ENCODE assay signal across 9 cellular contexts in the genomic region with DNA sequence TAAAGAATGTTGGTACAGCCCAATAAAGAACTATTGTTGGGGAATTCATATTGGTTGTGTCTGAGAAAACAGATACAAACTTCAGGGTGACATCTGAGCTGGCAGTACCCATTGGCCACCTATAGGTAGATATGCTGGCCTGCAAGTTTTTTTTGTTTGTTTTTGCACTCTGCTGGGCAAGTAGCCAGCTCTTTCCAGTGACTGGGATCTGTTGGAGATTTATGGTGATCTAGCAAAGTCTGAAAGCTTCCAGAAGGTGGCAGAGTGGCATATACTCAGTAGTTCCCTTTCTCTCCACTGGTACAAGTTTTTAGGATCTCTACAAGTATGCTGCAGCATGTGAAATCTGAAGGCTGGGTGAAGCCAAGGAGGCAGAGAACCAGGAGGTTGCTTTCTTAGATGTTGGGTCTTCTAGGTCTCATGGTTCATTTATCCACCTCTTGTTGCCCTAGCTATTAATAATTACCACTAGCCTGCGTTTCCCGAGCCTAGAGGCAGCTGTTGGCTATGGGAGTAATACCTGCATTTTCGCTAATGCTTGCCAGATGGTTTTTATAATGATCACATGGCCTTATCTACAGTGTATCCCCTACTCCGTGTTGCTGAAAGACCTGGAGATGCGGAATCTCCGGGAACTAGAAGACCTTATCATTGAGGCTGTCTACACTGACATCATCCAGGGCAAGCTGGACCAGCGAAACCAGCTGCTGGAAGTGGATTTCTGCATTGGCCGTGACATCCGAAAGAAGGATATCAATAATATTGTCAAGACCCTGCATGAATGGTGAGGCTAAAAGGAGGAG. TPM values are rescaled to one million over a fixed set of nuclear protein-coding genes. Genes with fewer than 3 reads are reported as not detected.
A peak's percentile ranks its signal among the peaks of the same experiment; 100 is the strongest.
DNase-seq lines count a peak whose midpoint lies in the region; TF ChIP-seq lines count a peak whose summit lies in the region.
"Had no signal": no experiment of that assay in that cellular context is flagged by ENCODE, and none has a peak within 500 bp of the region (broad histone marks: within the 10 kb centered on the region; RNA-seq: fewer than 3 reads in every experiment).

No MANE protein-coding gene starts in this region.

- H3K4me1 Mint-ChIP-seq in progenitor cell of endocrine pancreas (ENCODE audit: low read depth) = no peaks in the 10 kb centered on the region
- no peaks in the 10 kb centered on the region for H3K4me1 Mint-ChIP-seq in activated CD4-positive, alpha-beta T cell treated with anti-CD3 and anti-CD28 coated beads, Interleukin-2, amount 10 ng/mL, durations not matched to agents 24 days and 14 days

- DNase-seq in NCI-H146 (lab: John Stamatoyannopoulos, UW) = peak; percentile 2
- DNase-seq in NCI-H146 treated with DMSO at 0.1 percent for 48 hours (lab: John Stamatoyannopoulos, UW; ENCODE audit: unreplicated experiment) = no peak
- peak; percentile 73 for DNase-seq in NCI-H345 (lab: John Stamatoyannopoulos, UW)
- peak; percentile 93 for DNase-seq in dermis blood vessel endothelial cell
- no peak for DNase-seq in progenitor cell of endocrine pancreas (ENCODE audit: low spot score, unreplicated experiment)
- DNase-seq in activated CD4-positive, alpha-beta T cell treated with anti-CD3 and anti-CD28 coated beads, Interleukin-2, amount 10 ng/mL, durations not matched to agents 24 days and 14 days = no peak
- no peak for DNase-seq in cerebellar nuclear complex (lab: John Stamatoyannopoulos, UW)
- DNase-seq in activated CD4-positive, CD25-positive, alpha-beta regulatory T cell treated with anti-CD3 and anti-CD28 coated beads, Interleukin-2, amount 50 U/mL, for 72 hours = no peak
- DNase-seq: activated B cell treated with CpG ODN at 0.5 μM for 24 hours had no signal

- intact Hi-C loops in activated CD4-positive, alpha-beta T cell treated with anti-CD3 and anti-CD28 coated beads, Interleukin-2, amount 10 ng/mL, durations not matched to agents 24 days and 14 days (cut with micrococcal nuclease) = no loop called here

- H3K27me3 Mint-ChIP-seq in progenitor cell of endocrine pancreas = no peaks in the 10 kb centered on the region
- H3K27me3 Mint-ChIP-seq in activated CD4-positive, alpha-beta T cell treated with anti-CD3 and anti-CD28 coated beads, Interleukin-2, amount 10 ng/mL, durations not matched to agents 24 days and 14 days = no peaks in the 10 kb centered on the region
- H3K27me3 Mint-ChIP-seq: activated B cell treated with CpG ODN at 0.5 μM for 24 hours had no signal

- peak overlapping the region; percentile 33 for H3K27ac Mint-ChIP-seq in progenitor cell of endocrine pancreas
- no peak overlapping the region for H3K27ac Mint-ChIP-seq in activated CD4-positive, alpha-beta T cell treated with anti-CD3 and anti-CD28 coated beads, Interleukin-2, amount 10 ng/mL, durations not matched to agents 24 days and 14 days
- H3K27ac Mint-ChIP-seq: activated B cell treated with CpG ODN at 0.5 μM for 24 hours had no signal

- H3K4me3 Mint-ChIP-seq in progenitor cell of endocrine pancreas (ENCODE audit: low read depth) = no peak overlapping the region
- no peak overlapping the region for H3K4me3 Mint-ChIP-seq in activated CD4-positive, alpha-beta T cell treated with anti-CD3 and anti-CD28 coated beads, Interleukin-2, amount 10 ng/mL, durations not matched to agents 24 days and 14 days
- H3K4me3 Mint-ChIP-seq: activated B cell treated with CpG ODN at 0.5 μM for 24 hours had no signal

- peaks cover 18% of the 10 kb centered on the region for H3K36me3 Mint-ChIP-seq in progenitor cell of endocrine pancreas (ENCODE audit: insufficient read depth)
- peaks cover 43% of the 10 kb centered on the region for H3K36me3 Mint-ChIP-seq in activated CD4-positive, alpha-beta T cell treated with anti-CD3 and anti-CD28 coated beads, Interleukin-2, amount 10 ng/mL, durations not matched to agents 24 days and 14 days (ENCODE audit: low read depth)

- peak; percentile 28 for TF ChIP-seq CTCF in progenitor cell of endocrine pancreas (IDR thresholded peaks at IDR 0.05; ENCODE audit: unreplicated experiment)

- no peaks in the 10 kb centered on the region for H3K9me3 Mint-ChIP-seq in progenitor cell of endocrine pancreas (ENCODE audit: low read depth)
- H3K9me3 Mint-ChIP-seq in activated CD4-positive, alpha-beta T cell treated with anti-CD3 and anti-CD28 coated beads, Interleukin-2, amount 10 ng/mL, durations not matched to agents 24 days and 14 days = no peaks in the 10 kb centered on the region
- H3K9me3 Mint-ChIP-seq: activated B cell treated with CpG ODN at 0.5 μM for 24 hours had no signal

RNA-seq across cellular contexts. Expression of gene COPS7B, which starts 9.5 kb away (rescaled TPM):
- total RNA-seq in dermis blood vessel endothelial cell (16.7 and 18.6 TPM in 2 replicates), progenitor cell of endocrine pancreas (55.1 and 58.4 TPM in 2 replicates)
- total RNA-seq in activated CD4-positive, alpha-beta T cell treated with anti-CD3 and anti-CD28 coated beads, Interleukin-2, amount 10 ng/mL, durations not matched to agents 24 days and 14 days = 66.7 and 67.6 TPM in 2 replicates

RNA-seq across cellular contexts. Expression of gene PDE6D, which starts 14.6 kb away (rescaled TPM):
- total RNA-seq in dermis blood vessel endothelial cell = 22.7 and 29.8 TPM in 2 replicates
- total RNA-seq in progenitor cell of endocrine pancreas = 21.9 and 23.3 TPM in 2 replicates
- total RNA-seq in activated CD4-positive, alpha-beta T cell treated with anti-CD3 and anti-CD28 coated beads, Interleukin-2, amount 10 ng/mL, durations not matched to agents 24 days and 14 days = 33.4 and 36.0 TPM in 2 replicates

Comparison
In these comparisons a context has a peak if more than half of its experiments do, and no peak if none do; other contexts are left out.
1. DNase-seq: peak in NCI-H146 (single experiment), NCI-H345 (single experiment) and dermis blood vessel endothelial cell (single experiment); none in NCI-H146 treated with DMSO at 0.1 percent for 48 hours (single experiment), progenitor cell of endocrine pancreas (single experiment), activated CD4-positive, alpha-beta T cell treated with anti-CD3 and anti-CD28 coated beads, Interleukin-2, amount 10 ng/mL, durations not matched to agents 24 days and 14 days (single experiment), cerebellar nuclear complex (0 of 2) and activated CD4-positive, CD25-positive, alpha-beta regulatory T cell treated with anti-CD3 and anti-CD28 coated beads, Interleukin-2, amount 50 U/mL, for 72 hours (single experiment).